Comparison of ENCODE assay signal across 17 cellular contexts in the genomic region with DNA sequence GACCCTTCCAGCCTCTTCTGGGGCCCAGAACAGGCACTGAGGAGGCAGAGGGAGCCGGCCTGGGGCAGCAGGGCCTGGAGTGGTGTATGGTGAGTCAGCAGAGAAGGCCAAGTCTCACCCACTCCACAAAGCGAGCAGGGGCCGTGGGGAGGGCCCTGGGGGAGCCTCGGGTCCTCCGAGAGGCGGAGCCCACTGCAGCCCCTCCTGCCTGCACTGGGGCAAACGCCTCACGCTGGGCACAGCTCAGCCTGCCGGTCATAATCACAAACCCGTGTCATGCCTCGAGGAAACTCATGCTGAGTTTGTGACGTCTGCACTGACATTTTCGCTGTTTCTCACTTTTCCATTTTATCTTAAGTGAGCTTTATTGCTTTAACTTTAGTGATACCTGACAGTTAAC. TPM values are rescaled to one million over a fixed set of nuclear protein-coding genes. Genes with fewer than 3 reads are reported as not detected.
A peak's percentile ranks its signal among the peaks of the same experiment; 100 is the strongest.
DNase-seq lines count a peak whose midpoint lies in the region; ATAC-seq and TF ChIP-seq lines count a peak whose summit lies in the region.
"Had no signal": no experiment of that assay in that cellular context is flagged by ENCODE, and none has a peak within 500 bp of the region (broad histone marks: within the 10 kb centered on the region; RNA-seq: fewer than 3 reads in every experiment).

No MANE protein-coding gene starts in this region.

- intact Hi-C loops in sciatic nerve (cut with DNase I), result no loop called here

- H3K36me3 ChIP-seq in WERI-Rb-1, result peaks cover 10% of the 10 kb centered on the region

- no peak overlapping the region for H3K27ac ChIP-seq in WERI-Rb-1
- H3K27ac ChIP-seq: hepatocyte had no signal

- H3K4me3 ChIP-seq in astrocyte of the spinal cord (ENCODE audit: low read depth, low read length) (no peak overlapping the region), WERI-Rb-1 (ENCODE audit: low read depth, low read length) (no peak overlapping the region)
- H3K4me3 ChIP-seq: hepatocyte had no signal

- ATAC-seq in sciatic nerve (peak; percentile 58), GM18870 (IDR thresholded peaks at IDR 0.05; ENCODE audit: unreplicated experiment) (no peak), HG03135 (IDR thresholded peaks at IDR 0.05; ENCODE audit: unreplicated experiment) (no peak)
- ATAC-seq: stimulated activated memory B cell treated with anti-CD40 and anti-IgM and Interleukin-4, amounts not matched to agents 10 μg/mL and 1 μg/mL and 100 μg/mL, for 72 hours had no signal

- no peaks in the 10 kb centered on the region for H3K9me3 ChIP-seq in WERI-Rb-1 (ENCODE audit: severe bottlenecking)

- DNase-seq in HEK293T (ENCODE audit: extremely low spot score) (peak; percentile 28), astrocyte of the spinal cord (ENCODE audit: low read depth, low spot score) (peak; percentile 68), iPS-NIHi7 (ENCODE audit: extremely low spot score) (peak; percentile 61), sciatic nerve (ENCODE audit: low spot score) (no peak), NCI-H1105 (lab: John Stamatoyannopoulos, UW) (no peak), WERI-Rb-1 (no peak)
- DNase-seq: activated naive CD4-positive, alpha-beta T cell; H9; Karpas-422; left colon; NCI-H1105 treated with DMSO at 0.1 percent for 48 hours; NCI-H82; stimulated activated CD4-positive, alpha-beta T cell treated with anti-CD3 and anti-CD28 coated beads, Interleukin-12 subunit alpha, Interleukin-12 subunit beta, amount 100 ng/mL, for 4 hours had no signal

- TF ChIP-seq CTCF in astrocyte of the spinal cord (IDR thresholded peaks at IDR 0.05; ENCODE audit: low read depth, low read length) (no peak), WERI-Rb-1 (IDR thresholded peaks at IDR 0.05; ENCODE audit: low read depth, low read length) (no peak)

- no peaks in the 10 kb centered on the region for H3K27me3 ChIP-seq in WERI-Rb-1 (ENCODE audit: insufficient read depth, low read depth, severe bottlenecking)
- H3K27me3 ChIP-seq: hepatocyte had no signal

- POLR2A ChIA-PET in HEK293T (lab: Yijun Ruan, JAX), result interaction anchor here (1.6 kb wide), 1 partner anchor 9 kb away, joined by 4 read pairs; no protein-coding TSS in a partner anchor

- CTCF ChIA-PET in HEK293T (lab: Yijun Ruan, JAX), result no interaction called here

- in situ Hi-C loops in astrocyte of the spinal cord (cut with HindIII; ENCODE audit: low sequenced_read_pairs), result no loop called here

TF ChIP-seq in HEK293T, 16 proteins besides CTCF, POLR2A, EP300 and RAD21:
- TF ChIP-seq NFRKB (IDR thresholded peaks at IDR 0.05), result no peak
- TF ChIP-seq ELF4 (IDR thresholded peaks at IDR 0.05), result no peak
- TF ChIP-seq BHLHE40 (IDR thresholded peaks at IDR 0.05; ENCODE audit: borderline replicate concordance), result no peak
- TF ChIP-seq LEF1 (IDR thresholded peaks at IDR 0.05; ENCODE audit: borderline replicate concordance), result no peak
- TF ChIP-seq, protein P1, sequence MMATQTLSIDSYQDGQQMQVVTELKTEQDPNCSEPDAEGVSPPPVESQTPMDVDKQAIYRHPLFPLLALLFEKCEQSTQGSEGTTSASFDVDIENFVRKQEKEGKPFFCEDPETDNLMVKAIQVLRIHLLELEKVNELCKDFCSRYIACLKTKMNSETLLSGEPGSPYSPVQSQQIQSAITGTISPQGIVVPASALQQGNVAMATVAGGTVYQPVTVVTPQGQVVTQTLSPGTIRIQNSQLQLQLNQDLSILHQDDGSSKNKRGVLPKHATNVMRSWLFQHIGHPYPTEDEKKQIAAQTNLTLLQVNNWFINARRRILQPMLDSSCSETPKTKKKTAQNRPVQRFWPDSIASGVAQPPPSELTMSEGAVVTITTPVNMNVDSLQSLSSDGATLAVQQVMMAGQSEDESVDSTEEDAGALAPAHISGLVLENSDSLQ (IDR thresholded peaks at IDR 0.05), result peak; percentile 36; the same call in 1 of the 2 replicates
- no peak for TF ChIP-seq CTBP1 (IDR thresholded peaks at IDR 0.05; ENCODE audit: borderline replicate concordance)
- no peak for TF ChIP-seq SP1 (IDR thresholded peaks at IDR 0.05)
- no peak for TF ChIP-seq SUZ12 (IDR thresholded peaks at IDR 0.05)

RNA-seq across cellular contexts. Expression of a gene that starts 38.4 kb away (rescaled TPM):
- 60.5 TPM for total RNA-seq in sciatic nerve

RNA-seq across cellular contexts. Expression of a gene that starts 48.1 kb away (rescaled TPM):
- 0.71 TPM for total RNA-seq in sciatic nerve
- total RNA-seq: H9 had no signal

Comparison
In these comparisons a context has a peak if more than half of its experiments do, and no peak if none do; other contexts are left out.
1. DNase-seq: peak in HEK293T (single experiment), astrocyte of the spinal cord (single experiment) and iPS-NIHi7 (single experiment); none in sciatic nerve (single experiment), NCI-H1105 (single experiment) and WERI-Rb-1 (single experiment).